In the genomic region with DNA sequence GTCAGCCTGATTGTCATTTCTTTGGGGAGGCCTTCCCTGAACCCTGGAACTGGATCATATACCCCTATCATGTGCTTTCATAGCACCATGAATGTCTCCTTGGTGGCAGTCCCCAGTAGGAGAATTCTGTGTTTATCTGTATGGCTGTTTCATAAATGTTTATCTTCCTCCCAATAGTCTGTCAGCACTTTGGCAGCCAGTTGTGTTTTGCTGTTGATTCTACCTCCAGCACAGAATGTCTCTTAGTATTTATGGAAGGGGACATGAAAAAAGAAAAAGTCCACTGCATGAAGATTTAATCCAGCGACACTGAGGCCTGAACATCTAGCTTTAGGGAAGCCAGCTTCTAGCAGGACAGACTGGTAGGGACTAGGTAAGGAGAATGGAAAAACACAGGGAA, we compare ENCODE assay signal across 2 cellular contexts.
TF ChIP-seq lines count a peak whose summit lies in the region.

No MANE protein-coding gene starts in this region.

TF ChIP-seq in liver, 16 proteins besides CTCF, POLR2A, EP300 and RAD21 (continued from another document):
- TF ChIP-seq HNF4A (conservative IDR thresholded peaks at IDR 0.05): no peak
TF ChIP-seq in liver: peak in this region for 1.

TF ChIP-seq in HepG2, 621 proteins besides CTCF, POLR2A, EP300 and RAD21 (continued from another document):
- TF ChIP-seq, protein P1, sequence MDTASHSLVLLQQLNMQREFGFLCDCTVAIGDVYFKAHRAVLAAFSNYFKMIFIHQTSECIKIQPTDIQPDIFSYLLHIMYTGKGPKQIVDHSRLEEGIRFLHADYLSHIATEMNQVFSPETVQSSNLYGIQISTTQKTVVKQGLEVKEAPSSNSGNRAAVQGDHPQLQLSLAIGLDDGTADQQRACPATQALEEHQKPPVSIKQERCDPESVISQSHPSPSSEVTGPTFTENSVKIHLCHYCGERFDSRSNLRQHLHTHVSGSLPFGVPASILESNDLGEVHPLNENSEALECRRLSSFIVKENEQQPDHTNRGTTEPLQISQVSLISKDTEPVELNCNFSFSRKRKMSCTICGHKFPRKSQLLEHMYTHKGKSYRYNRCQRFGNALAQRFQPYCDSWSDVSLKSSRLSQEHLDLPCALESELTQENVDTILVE (CRISPR knock-in tag; IDR thresholded peaks at IDR 0.05): no peak
- TF ChIP-seq RFX1 (IDR thresholded peaks at IDR 0.05) (no peak), PHF5A (CRISPR knock-in tag; IDR thresholded peaks at IDR 0.05; ENCODE audit: low read depth, unreplicated experiment) (no peak)
- TF ChIP-seq, protein P2, sequence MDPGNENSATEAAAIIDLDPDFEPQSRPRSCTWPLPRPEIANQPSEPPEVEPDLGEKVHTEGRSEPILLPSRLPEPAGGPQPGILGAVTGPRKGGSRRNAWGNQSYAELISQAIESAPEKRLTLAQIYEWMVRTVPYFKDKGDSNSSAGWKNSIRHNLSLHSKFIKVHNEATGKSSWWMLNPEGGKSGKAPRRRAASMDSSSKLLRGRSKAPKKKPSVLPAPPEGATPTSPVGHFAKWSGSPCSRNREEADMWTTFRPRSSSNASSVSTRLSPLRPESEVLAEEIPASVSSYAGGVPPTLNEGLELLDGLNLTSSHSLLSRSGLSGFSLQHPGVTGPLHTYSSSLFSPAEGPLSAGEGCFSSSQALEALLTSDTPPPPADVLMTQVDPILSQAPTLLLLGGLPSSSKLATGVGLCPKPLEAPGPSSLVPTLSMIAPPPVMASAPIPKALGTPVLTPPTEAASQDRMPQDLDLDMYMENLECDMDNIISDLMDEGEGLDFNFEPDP (CRISPR knock-in tag; conservative IDR thresholded peaks at IDR 0.05): no peak
